1 cellular context compared by ENCODE assay signal in genomic region chr12:123140675-123141614, GRCh38.
TF ChIP-seq lines count a peak whose summit lies in the region.

No MANE protein-coding gene starts in this region.

TF ChIP-seq in endothelial cell of umbilical vein, 7 proteins besides CTCF, POLR2A, EP300 and RAD21:
- TF ChIP-seq GATA2 (IDR thresholded peaks at IDR 0.05; ENCODE audit: insufficient read depth, insufficient read length, low read depth, low read length) (no peak), MYC (IDR thresholded peaks at IDR 0.05; ENCODE audit: low read depth, low read length) (no peak), JUN (IDR thresholded peaks at IDR 0.05; ENCODE audit: borderline replicate concordance, insufficient read depth, insufficient read length, low read depth) (no peak), MAX (IDR thresholded peaks at IDR 0.05; ENCODE audit: insufficient read depth, insufficient read length) (no peak), EZH2 (IDR thresholded peaks at IDR 0.05; ENCODE audit: borderline replicate concordance, low read depth, low read length, severe bottlenecking) (no peak), POLR2AphosphoS5 (IDR thresholded peaks at IDR 0.05; ENCODE audit: insufficient read depth, low read depth, low read length) (no peak), FOS (IDR thresholded peaks at IDR 0.05; ENCODE audit: borderline replicate concordance, insufficient read depth, low read length) (no peak)
